Comparison of ENCODE assay signal across 1 cellular context in genomic region chr13:114284680-114285079, GRCh38.
A peak's percentile ranks its signal among the peaks of the same experiment; 100 is the strongest.
TF ChIP-seq lines count a peak whose summit lies in the region.

No MANE protein-coding gene starts in this region.

TF ChIP-seq in HEK293, 187 proteins besides CTCF, POLR2A, EP300 and RAD21 (continued from another document):
- TF ChIP-seq ZNF266 (tag by site-specific recombination; IDR thresholded peaks at IDR 0.05; ENCODE audit: low read depth) (no peak), MZF1 (tag by site-specific recombination; IDR thresholded peaks at IDR 0.05; ENCODE audit: borderline replicate concordance) (peak; percentile 36; the same call in 1 of the 2 replicates), ZNF169 (tag by site-specific recombination; IDR thresholded peaks at IDR 0.05) (no peak), ZNF121 (tag by site-specific recombination; IDR thresholded peaks at IDR 0.05) (peak; percentile 92), ZNF600 (tag by site-specific recombination; IDR thresholded peaks at IDR 0.05) (no peak)
